In the genomic region with DNA sequence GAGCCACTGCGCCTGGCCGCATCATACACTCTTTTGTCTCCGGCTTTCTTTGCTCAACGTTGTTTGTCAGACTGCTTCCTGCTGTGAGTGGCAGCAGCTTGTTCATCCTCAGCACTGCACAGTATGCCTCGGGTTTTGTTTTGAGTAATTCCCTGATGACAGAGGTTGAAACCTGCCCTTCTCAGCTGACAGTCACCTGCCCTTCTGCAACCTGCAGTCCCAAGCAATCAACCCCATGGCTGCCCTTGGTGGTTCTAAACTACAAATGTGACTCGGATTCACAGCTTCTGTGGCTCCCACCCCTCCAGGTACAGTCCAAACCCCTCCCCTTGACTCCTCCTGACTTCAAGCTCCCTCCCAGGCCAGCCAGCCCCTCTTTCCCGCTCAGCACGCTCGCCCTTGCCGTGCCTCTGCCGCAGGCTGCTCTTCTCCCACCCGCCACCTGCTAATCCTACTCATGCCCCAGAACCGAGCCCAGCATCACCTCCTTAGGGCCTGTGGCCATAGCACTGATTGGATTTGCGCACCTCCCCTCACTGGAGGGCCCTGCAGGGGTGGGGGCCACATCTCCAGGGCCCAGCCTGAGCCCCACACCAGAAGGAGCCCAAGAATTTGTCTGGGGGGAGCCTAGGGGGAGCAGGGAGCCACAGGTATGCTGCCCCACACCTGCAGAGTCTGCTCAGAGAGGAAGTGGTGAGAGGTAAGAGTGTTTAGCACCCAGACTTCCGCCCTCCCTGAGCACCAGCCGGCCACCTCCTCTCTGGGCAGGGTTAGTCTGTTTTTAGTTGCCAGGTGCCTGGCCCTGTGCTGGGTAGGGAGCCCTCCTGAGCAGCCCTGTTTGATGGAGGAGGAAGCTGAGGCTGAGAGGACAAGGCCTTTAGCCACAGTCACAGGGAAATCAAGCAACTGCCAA, we compare ENCODE assay signal across 8 cellular contexts. TPM values are rescaled to one million over a fixed set of nuclear protein-coding genes. Genes with fewer than 3 reads are reported as not detected.
DNase-seq lines count a peak whose midpoint lies in the region; ATAC-seq and TF ChIP-seq lines count a peak whose summit lies in the region.

No MANE protein-coding gene starts in this region.

- H3K27me3 ChIP-seq in WERI-Rb-1 (ENCODE audit: insufficient read depth, low read depth, severe bottlenecking) (no peaks in the 10 kb centered on the region), colonic mucosa (no peaks in the 10 kb centered on the region)

- POLR2A ChIA-PET in GM10248 (lab: Yijun Ruan, JAX), result interaction anchor here (0.9 to 2.3 kb wide), 2 partner anchors 10 to 102 kb away, joined by 3 to 14 read pairs; a partner anchor contains a TSS

- no peaks in the 10 kb centered on the region for H3K9me3 ChIP-seq in WERI-Rb-1 (ENCODE audit: severe bottlenecking)
- no peaks in the 10 kb centered on the region for H3K9me3 ChIP-seq in colonic mucosa

- DNase-seq in GM10248 (ENCODE audit: extremely low spot score), result peak; percentile 94
- peak; percentile 66 for DNase-seq in WERI-Rb-1
- no peak for DNase-seq in colonic mucosa
- peak; percentile 80 for DNase-seq in stimulated activated CD4-positive, alpha-beta T cell treated with anti-CD3 and anti-CD28 coated beads, Interleukin-15, amount 100 ng/mL, for 24 hours
- no peak for DNase-seq in occipital lobe (lab: John Stamatoyannopoulos, UW)
- DNase-seq in MV-4-11 (lab: John Stamatoyannopoulos, UW), result no peak

- H3K4me3 Mint-ChIP-seq in IgD-negative memory B cell, result peak overlapping the region; percentile 72 to 96 (median 91)

- no peak for TF ChIP-seq CTCF in GM10248 (IDR thresholded peaks at IDR 0.05; ENCODE audit: control extremely low read depth, extremely low read depth, low read depth, missing control alignments)
- no peak for TF ChIP-seq CTCF in WERI-Rb-1 (IDR thresholded peaks at IDR 0.05; ENCODE audit: low read depth, low read length)
- TF ChIP-seq CTCF in colonic mucosa (IDR thresholded peaks at IDR 0.05), result no peak

- peaks cover 5% of the 10 kb centered on the region for H3K36me3 Mint-ChIP-seq in IgD-negative memory B cell

- H3K27ac ChIP-seq in WERI-Rb-1 (peak overlapping the region; percentile 62), colonic mucosa (peak overlapping the region; percentile 96)

- peaks cover 14% of the 10 kb centered on the region for H3K36me3 ChIP-seq in WERI-Rb-1
- H3K36me3 ChIP-seq in colonic mucosa, result no peaks in the 10 kb centered on the region

- peak overlapping the region; percentile 48 to 58 for H3K9ac ChIP-seq in colonic mucosa (ENCODE audit: low read depth in 2 of 2, low read length in 2 of 2)

- peaks cover 52 to 87% (median 72%) of the 10 kb centered on the region in 3 donors for H3K4me1 Mint-ChIP-seq in IgD-negative memory B cell

- H3K9me3 Mint-ChIP-seq in IgD-negative memory B cell, result no peaks in the 10 kb centered on the region

- peak overlapping the region; percentile 98 to 100 (median 99) for H3K27ac Mint-ChIP-seq in IgD-negative memory B cell

- H3K4me1 ChIP-seq in colonic mucosa, result peaks cover 72% of the 10 kb centered on the region

- peak; percentile 67 for ATAC-seq in GM21576 (IDR thresholded peaks at IDR 0.05; ENCODE audit: unreplicated experiment)

- CTCF ChIA-PET in GM10248 (lab: Yijun Ruan, JAX), result interaction anchor here (0.7 to 23.2 kb wide), 8 partner anchors 9 to 154 kb away, joined by 3 to 263 read pairs (median 4); no protein-coding TSS in a partner anchor

- H3K27me3 Mint-ChIP-seq in IgD-negative memory B cell, result peaks cover 1% of the 10 kb centered on the region

- intact Hi-C loops in colonic mucosa (cut with DNase I), result no loop called here

- H3K4me3 ChIP-seq in WERI-Rb-1 (ENCODE audit: low read depth, low read length) (no peak overlapping the region), colonic mucosa (no peak overlapping the region)

RNA-seq across cellular contexts. Expression of a gene that starts 10.1 kb away (rescaled TPM):
- 90.5 TPM for polyA plus RNA-seq in IgD-negative memory B cell
- total RNA-seq in colonic mucosa (10 to 100 TPM; 72.2 to 95.9 TPM), occipital lobe (2.7 TPM)

RNA-seq across cellular contexts. Expression of a gene that starts 33.0 kb away (rescaled TPM):
- polyA plus RNA-seq in IgD-negative memory B cell, result 44.9 TPM
- total RNA-seq in colonic mucosa (10 to 100 TPM; 25.7 to 38.9 TPM), occipital lobe (11.4 TPM)

RNA-seq across cellular contexts. Expression of a gene that starts 40.1 kb away (rescaled TPM):
- polyA plus RNA-seq in IgD-negative memory B cell, result 1.1 TPM
- total RNA-seq in colonic mucosa, result under 1 TPM; 0.85 to 0.89 TPM
- total RNA-seq in occipital lobe, result 1.4 TPM

RNA-seq across cellular contexts. Expression of a gene that starts 53.8 kb away (rescaled TPM):
- polyA plus RNA-seq in IgD-negative memory B cell, result 32.5 TPM
- 10 to 100 TPM; 25.4 to 66.5 TPM for total RNA-seq in colonic mucosa
- 10.5 TPM for total RNA-seq in occipital lobe

Comparison
In these comparisons a context has a peak if more than half of its experiments do, and no peak if none do; other contexts are left out.
1. DNase-seq: peak in GM10248 (single experiment), WERI-Rb-1 (single experiment) and stimulated activated CD4-positive, alpha-beta T cell treated with anti-CD3 and anti-CD28 coated beads, Interleukin-15, amount 100 ng/mL, for 24 hours (single experiment); none in colonic mucosa (single experiment), occipital lobe (single experiment) and MV-4-11 (single experiment).
2. RNA of a gene that starts 10.1 kb away (total RNA-seq): 72.2 to 95.9 TPM in colonic mucosa; 2.7 TPM in occipital lobe (single experiment); every median in the first group is over 10 times any median in the second.